Comparison of ENCODE assay signal across 13 cellular contexts in the genomic region with DNA sequence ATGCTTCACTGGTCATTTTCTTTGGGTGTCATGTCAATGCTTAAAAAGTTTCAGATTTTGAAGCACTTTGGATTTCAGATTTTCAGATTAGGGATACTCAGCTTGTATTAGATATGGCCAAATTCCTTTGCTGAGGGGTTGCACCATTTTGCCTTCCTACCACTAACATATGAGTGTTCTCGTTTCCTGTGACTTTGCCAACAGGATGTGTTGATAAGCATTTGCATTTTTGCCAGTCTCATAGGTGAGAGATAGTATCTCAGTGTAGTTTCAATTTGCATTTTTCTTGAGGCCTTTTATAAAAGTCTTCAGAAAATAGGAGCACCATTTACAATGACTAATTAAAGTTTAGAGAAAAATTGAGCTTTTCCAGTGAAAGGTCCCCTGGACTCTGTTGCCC.
DNase-seq lines count a peak whose midpoint lies in the region; ATAC-seq and TF ChIP-seq lines count a peak whose summit lies in the region.
"Had no signal": no experiment of that assay in that cellular context is flagged by ENCODE, and none has a peak within 500 bp of the region (broad histone marks: within the 10 kb centered on the region; RNA-seq: fewer than 3 reads in every experiment).

No MANE protein-coding gene starts in this region.

- H3K79me2 ChIP-seq in mesendoderm (ENCODE audit: control insufficient read depth, insufficient read depth, low read length) = no peaks in the 10 kb centered on the region

- no peak overlapping the region for H2BK5ac ChIP-seq in mesendoderm (ENCODE audit: low read length)

- H2BK120ac ChIP-seq in mesendoderm (ENCODE audit: low read depth, low read length) = no peak overlapping the region

- no peak overlapping the region for H3K4ac ChIP-seq in mesendoderm (ENCODE audit: low read depth, low read length)

- DNase-seq in GF-D8 (lab: John Stamatoyannopoulos, UW) = peak; percentile 1
- DNase-seq in mesendoderm = peak; percentile 30
- DNase-seq in T-helper 9 cell = no peak
- DNase-seq in kidney glomerular epithelial cell (lab: John Stamatoyannopoulos, UW) = no peak
- DNase-seq in erythroblast (lab: John Stamatoyannopoulos, UW) = no peak
- DNase-seq in OCI-M2 (lab: John Stamatoyannopoulos, UW; ENCODE audit: unreplicated experiment) = no peak
- DNase-seq: effector CD8-positive, alpha-beta T cell; KG1; NCI-H524 had no signal

- H3K4me1 ChIP-seq in mesendoderm (ENCODE audit: control insufficient read depth, low read depth, low read length) = peaks cover 2% of the 10 kb centered on the region

- peak overlapping the region; percentile 20 for H3K27ac Mint-ChIP-seq in T-helper 1 cell treated with Interleukin-12 subunit alpha and Interleukin-12 subunit beta and Interleukin-4 antibody, amounts not matched to agents 30 μg/mL and 1 μg/mL, for 36 hours

- no peak overlapping the region for H3K4me3 ChIP-seq in mesendoderm (ENCODE audit: low read length)
- H3K4me3 ChIP-seq: SK-N-MC had no signal

- no peaks in the 10 kb centered on the region for H3K9me3 Mint-ChIP-seq in T-helper 1 cell treated with Interleukin-12 subunit alpha and Interleukin-12 subunit beta and Interleukin-4 antibody, amounts not matched to agents 30 μg/mL and 1 μg/mL, for 36 hours

- no peak overlapping the region for H3K4me2 ChIP-seq in mesendoderm (ENCODE audit: low read length)

- no peak overlapping the region for H4K8ac ChIP-seq in mesendoderm (ENCODE audit: low read depth, low read length)

- peak overlapping the region; percentile 25 for H3K4me3 Mint-ChIP-seq in T-helper 1 cell treated with Interleukin-12 subunit alpha and Interleukin-12 subunit beta and Interleukin-4 antibody, amounts not matched to agents 30 μg/mL and 1 μg/mL, for 36 hours
- H3K4me3 Mint-ChIP-seq: neural crest cell had no signal

- H3K27me3 Mint-ChIP-seq in T-helper 1 cell treated with Interleukin-12 subunit alpha and Interleukin-12 subunit beta and Interleukin-4 antibody, amounts not matched to agents 30 μg/mL and 1 μg/mL, for 36 hours (ENCODE audit: low read depth) = no peaks in the 10 kb centered on the region

- no peak overlapping the region for H3K27ac ChIP-seq in mesendoderm (ENCODE audit: low read depth, low read length)
- H3K27ac ChIP-seq: SK-N-MC had no signal

- H4K5ac ChIP-seq in mesendoderm (ENCODE audit: low read length) = no peak overlapping the region

- H3K79me1 ChIP-seq in mesendoderm (ENCODE audit: low read length) = no peaks in the 10 kb centered on the region

- no peaks in the 10 kb centered on the region for H3K36me3 ChIP-seq in mesendoderm (ENCODE audit: control insufficient read depth, insufficient read depth, low read length)

- no peak overlapping the region for H3K23ac ChIP-seq in mesendoderm (ENCODE audit: low read length)

- ATAC-seq in GM21423 (IDR thresholded peaks at IDR 0.05; ENCODE audit: unreplicated experiment) = peak; percentile 43

- H3K27me3 ChIP-seq in mesendoderm (ENCODE audit: insufficient read depth, low read length, poor library complexity) = no peaks in the 10 kb centered on the region

- H3K36me3 Mint-ChIP-seq in T-helper 1 cell treated with Interleukin-12 subunit alpha and Interleukin-12 subunit beta and Interleukin-4 antibody, amounts not matched to agents 30 μg/mL and 1 μg/mL, for 36 hours (ENCODE audit: low read depth) = peaks cover 15% of the 10 kb centered on the region

- H3K56ac ChIP-seq in mesendoderm (ENCODE audit: low read length) = no peak overlapping the region

- no CpG with 5 or more reads among the region's 1 CpG for WGBS in mesendoderm (ENCODE audit: extremely low coverage, insufficient coverage, low lambda C conversion rate)

- H2AK5ac ChIP-seq in mesendoderm (ENCODE audit: low read length) = no peak overlapping the region

- no peak overlapping the region for H2BK15ac ChIP-seq in mesendoderm (replicated peaks; ENCODE audit: low read depth)

- no peak overlapping the region for H3K18ac ChIP-seq in mesendoderm (ENCODE audit: low read length)

- no peak overlapping the region for H3K9ac ChIP-seq in mesendoderm (ENCODE audit: low read length)

- TF ChIP-seq POLR2A in erythroblast (IDR thresholded peaks at IDR 0.05; ENCODE audit: low read length) = no peak

- H3K4me1 Mint-ChIP-seq in T-helper 1 cell treated with Interleukin-12 subunit alpha and Interleukin-12 subunit beta and Interleukin-4 antibody, amounts not matched to agents 30 μg/mL and 1 μg/mL, for 36 hours (ENCODE audit: low read depth) = peaks cover 36% of the 10 kb centered on the region
- H3K4me1 Mint-ChIP-seq: neural crest cell had no signal

Comparison
In these comparisons a context has a peak if more than half of its experiments do, and no peak if none do; other contexts are left out.
1. DNase-seq: peak in GF-D8 (single experiment) and mesendoderm (single experiment); none in T-helper 9 cell (single experiment), kidney glomerular epithelial cell (single experiment), erythroblast (0 of 2) and OCI-M2 (single experiment).